Comparison of ENCODE assay signal across 13 cellular contexts in genomic region chr17:75758131-75758905, GRCh38. TPM values are rescaled to one million over a fixed set of nuclear protein-coding genes. Genes with fewer than 3 reads are reported as not detected.
DNase-seq lines count a peak whose midpoint lies in the region; ATAC-seq and TF ChIP-seq lines count a peak whose summit lies in the region.
"Had no signal": no experiment of that assay in that cellular context is flagged by ENCODE, and none has a peak within 500 bp of the region (broad histone marks: within the 10 kb centered on the region; RNA-seq: fewer than 3 reads in every experiment).

No MANE protein-coding gene starts in this region.

- no peak overlapping the region for H3K9ac ChIP-seq in endodermal cell (ENCODE audit: extremely low read depth, low read length, poor library complexity, severe bottlenecking)
- H3K9ac ChIP-seq: BLaER1 had no signal

- H3K4me3 Mint-ChIP-seq in endodermal cell, result no peak overlapping the region
- no peak overlapping the region for H3K4me3 Mint-ChIP-seq in stimulated activated effector memory CD8-positive, alpha-beta T cell treated with anti-CD3 and anti-CD28 coated beads, Interleukin-12 subunit alpha, Interleukin-12 subunit beta, amount 100 ng/mL, for 72 hours

- intact Hi-C loops in Right ventricle myocardium superior (cut with DNase I), result no loop called here

- no peaks in the 10 kb centered on the region for H3K36me3 Mint-ChIP-seq in endodermal cell (ENCODE audit: low read depth)
- peaks cover 20% of the 10 kb centered on the region for H3K36me3 Mint-ChIP-seq in stimulated activated effector memory CD8-positive, alpha-beta T cell treated with anti-CD3 and anti-CD28 coated beads, Interleukin-12 subunit alpha, Interleukin-12 subunit beta, amount 100 ng/mL, for 72 hours

- WGBS in endodermal cell (ENCODE audit: insufficient coverage in 1 of 2, insufficient read length in 1 of 2), 2 experiments, result 92% methylated on average over 20 to 41 of the region's 41 CpGs

- H3K9me3 Mint-ChIP-seq in endodermal cell, result no peaks in the 10 kb centered on the region
- H3K9me3 Mint-ChIP-seq in stimulated activated effector memory CD8-positive, alpha-beta T cell treated with anti-CD3 and anti-CD28 coated beads, Interleukin-12 subunit alpha, Interleukin-12 subunit beta, amount 100 ng/mL, for 72 hours, result no peaks in the 10 kb centered on the region

- H3K4me1 ChIP-seq in cardiac muscle cell (ENCODE audit: low read depth), result no peaks in the 10 kb centered on the region
- H3K4me1 ChIP-seq in endodermal cell (ENCODE audit: control insufficient read depth, insufficient read depth, low read length), result peaks cover 5% of the 10 kb centered on the region
- H3K4me1 ChIP-seq: colonic mucosa had no signal

- no peaks in the 10 kb centered on the region for H3K27me3 ChIP-seq in cardiac muscle cell
- no peaks in the 10 kb centered on the region for H3K27me3 ChIP-seq in endodermal cell (ENCODE audit: control insufficient read depth, insufficient read depth, low read length, poor library complexity, severe bottlenecking)
- H3K27me3 ChIP-seq: BLaER1, colonic mucosa had no signal

- H3K9me3 ChIP-seq in cardiac muscle cell (ENCODE audit: low read depth), result no peaks in the 10 kb centered on the region
- no peaks in the 10 kb centered on the region for H3K9me3 ChIP-seq in endodermal cell (ENCODE audit: control insufficient read depth, low read length)
- H3K9me3 ChIP-seq: BLaER1, colonic mucosa had no signal

- H3K36me3 ChIP-seq in cardiac muscle cell (no peaks in the 10 kb centered on the region), endodermal cell (ENCODE audit: control insufficient read depth, insufficient read depth, low read length) (no peaks in the 10 kb centered on the region)

- no peak for DNase-seq in cardiac muscle cell (ENCODE audit: low read depth in 1 of 2, low spot score in 1 of 2)
- DNase-seq in Right ventricle myocardium superior, result no peak
- DNase-seq in NB4 (ENCODE audit: low read depth), result no peak
- DNase-seq in endodermal cell, result peak; percentile 85
- no peak for DNase-seq in stimulated activated effector memory CD8-positive, alpha-beta T cell treated with anti-CD3 and anti-CD28 coated beads, Interleukin-12 subunit alpha, Interleukin-12 subunit beta, amount 100 ng/mL, for 72 hours (ENCODE audit: low spot score in 2 of 2)
- DNase-seq in T-helper 1 cell, result no peak
- DNase-seq in GM19238 (ENCODE audit: insufficient read length, low spot score), result no peak
- no peak for DNase-seq in NCI-H187 (lab: John Stamatoyannopoulos, UW)
- DNase-seq: activated CD4-positive, CD25-positive, alpha-beta regulatory T cell treated with anti-CD3 and anti-CD28 coated beads, Interleukin-2, amount 50 U/mL, for 72 hours; activated effector memory CD4-positive, alpha-beta T cell treated with anti-CD3 and anti-CD28 coated beads, Interleukin-2, amount 50 U/mL, for 16 hours; colonic mucosa; NCI-H2107 had no signal

- TF ChIP-seq CTCF in cardiac muscle cell (IDR thresholded peaks at IDR 0.05; ENCODE audit: low read depth, low read length) (peak; percentile 36), NB4 (IDR thresholded peaks at IDR 0.05; ENCODE audit: low read depth, low read length) (peak; percentile 47), endodermal cell (conservative IDR thresholded peaks at IDR 0.05) (peak; percentile 68)

- H3K4me3 ChIP-seq in cardiac muscle cell, result no peak overlapping the region
- H3K4me3 ChIP-seq in NB4 (ENCODE audit: low read depth, low read length), result no peak overlapping the region
- no peak overlapping the region for H3K4me3 ChIP-seq in endodermal cell (ENCODE audit: low read length)
- H3K4me3 ChIP-seq: BLaER1, colonic mucosa had no signal

- no peak for TF ChIP-seq POLR2A in NB4 (IDR thresholded peaks at IDR 0.05; ENCODE audit: extremely low read depth, insufficient read length)

- H3K27ac ChIP-seq in cardiac muscle cell (no peak overlapping the region), endodermal cell (ENCODE audit: low read depth, low read length) (no peak overlapping the region)
- H3K27ac ChIP-seq: BLaER1, colonic mucosa had no signal

- H3K27me3 Mint-ChIP-seq in endodermal cell (ENCODE audit: insufficient read depth), result no peaks in the 10 kb centered on the region

- H3K4me1 Mint-ChIP-seq in endodermal cell, result peaks cover 9% of the 10 kb centered on the region
- H3K4me1 Mint-ChIP-seq in stimulated activated effector memory CD8-positive, alpha-beta T cell treated with anti-CD3 and anti-CD28 coated beads, Interleukin-12 subunit alpha, Interleukin-12 subunit beta, amount 100 ng/mL, for 72 hours, result peaks cover 26% of the 10 kb centered on the region

- no peak overlapping the region for H3K27ac Mint-ChIP-seq in endodermal cell
- H3K27ac Mint-ChIP-seq in stimulated activated effector memory CD8-positive, alpha-beta T cell treated with anti-CD3 and anti-CD28 coated beads, Interleukin-12 subunit alpha, Interleukin-12 subunit beta, amount 100 ng/mL, for 72 hours, result peak overlapping the region; percentile 54

- no peak for ATAC-seq in Right ventricle myocardium superior (ENCODE audit: poor library complexity)
- no peak for ATAC-seq in stimulated activated effector memory CD8-positive, alpha-beta T cell treated with anti-CD3 and anti-CD28 coated beads, Interleukin-12 subunit alpha, Interleukin-12 subunit beta, amount 100 ng/mL, for 72 hours

RNA-seq across cellular contexts. Expression of gene GALK1, which starts 6.7 kb away (rescaled TPM):
- 35.1 and 54.0 TPM in 2 replicates for total RNA-seq in cardiac muscle cell
- 42.4 and 74.4 TPM in 2 replicates for polyA plus RNA-seq in cardiac muscle cell
- total RNA-seq in Right ventricle myocardium superior, result 23.3 TPM
- total RNA-seq in endodermal cell, result 10 to 100 TPM; 26.7 to 33.2 TPM
- 25.1 TPM for polyA plus RNA-seq in endodermal cell (2013, experiment 1 of 2)
- 22.8 TPM for polyA plus RNA-seq in endodermal cell (2013, experiment 2 of 2)

RNA-seq across cellular contexts. Expression of gene UNK, which starts 26.3 kb away (rescaled TPM):
- 34.2 and 37.8 TPM in 2 replicates for total RNA-seq in cardiac muscle cell
- 20.5 and 35.9 TPM in 2 replicates for polyA plus RNA-seq in cardiac muscle cell
- 14.3 TPM for total RNA-seq in Right ventricle myocardium superior
- total RNA-seq in endodermal cell, result 10 to 100 TPM; 38.0 to 39.0 TPM
- polyA plus RNA-seq in endodermal cell (2013, experiment 1 of 2), result 40.1 TPM
- 37.5 TPM for polyA plus RNA-seq in endodermal cell (2013, experiment 2 of 2)

RNA-seq across cellular contexts. Expression of gene ITGB4, which starts 37.1 kb away (rescaled TPM):
- total RNA-seq in cardiac muscle cell, result 0.09 and 0.21 TPM in 2 replicates
- polyA plus RNA-seq in cardiac muscle cell, result 0.40 and 1.6 TPM in 2 replicates
- 9.4 TPM for total RNA-seq in Right ventricle myocardium superior
- total RNA-seq in endodermal cell, result 1 to 10 TPM; 3.4 to 5.1 TPM
- 0.39 TPM for polyA plus RNA-seq in endodermal cell (2013, experiment 1 of 2)
- 0.87 TPM for polyA plus RNA-seq in endodermal cell (2013, experiment 2 of 2)
